22 cellular contexts compared by ENCODE assay signal in genomic region chr1:157092831-157093230, GRCh38. TPM values are rescaled to one million over a fixed set of nuclear protein-coding genes. Genes with fewer than 3 reads are reported as not detected.
DNase-seq lines count a peak whose midpoint lies in the region; ATAC-seq and TF ChIP-seq lines count a peak whose summit lies in the region.
"Had no signal": no experiment of that assay in that cellular context is flagged by ENCODE, and none has a peak within 500 bp of the region (broad histone marks: within the 10 kb centered on the region; RNA-seq: fewer than 3 reads in every experiment).

No MANE protein-coding gene starts in this region.

- H3K4me1 Mint-ChIP-seq in stimulated activated naive CD8-positive, alpha-beta T cell treated with anti-CD3 and anti-CD28 coated beads, Interleukin-15, amount 100 ng/mL, for 72 hours = peaks cover 5% of the 10 kb centered on the region
- H3K4me1 Mint-ChIP-seq in neural progenitor cell = peaks cover 17% of the 10 kb centered on the region

- H3K36me3 Mint-ChIP-seq in neural progenitor cell = no peaks in the 10 kb centered on the region
- H3K36me3 Mint-ChIP-seq: CD8-positive, alpha-beta T cell; natural killer cell had no signal

- no peak for TF ChIP-seq CTCF in neural progenitor cell (IDR thresholded peaks at IDR 0.05)

- H4K20me1 ChIP-seq in neural progenitor cell (ENCODE audit: low read depth) = no peaks in the 10 kb centered on the region

- H3K9ac ChIP-seq in neural progenitor cell = no peak overlapping the region

- H3K4me3 Mint-ChIP-seq in stimulated activated naive CD8-positive, alpha-beta T cell treated with anti-CD3 and anti-CD28 coated beads, Interleukin-15, amount 100 ng/mL, for 72 hours = no peak overlapping the region
- no peak overlapping the region for H3K4me3 Mint-ChIP-seq in neural progenitor cell
- H3K4me3 Mint-ChIP-seq: CD8-positive, alpha-beta T cell; natural killer cell had no signal

- H3K79me2 ChIP-seq in neural progenitor cell (ENCODE audit: low read depth) = no peaks in the 10 kb centered on the region

- H3K27ac ChIP-seq in neural progenitor cell = no peak overlapping the region
- H3K27ac ChIP-seq: coronary artery, left lung had no signal

- no peak overlapping the region for H3K4me3 ChIP-seq in neural progenitor cell
- H3K4me3 ChIP-seq: coronary artery, left lung had no signal

- H3K27me3 ChIP-seq in neural progenitor cell = no peaks in the 10 kb centered on the region
- H3K27me3 ChIP-seq: left lung had no signal

- H3K36me3 ChIP-seq in neural progenitor cell = no peaks in the 10 kb centered on the region
- H3K36me3 ChIP-seq: left lung had no signal

- no peaks in the 10 kb centered on the region for H3F3A ChIP-seq in neural progenitor cell (ENCODE audit: low read depth)

- peak overlapping the region; percentile 42 for H2AFZ ChIP-seq in neural progenitor cell (replicated peaks)

- peaks cover 9% of the 10 kb centered on the region for H3K27me3 Mint-ChIP-seq in stimulated activated naive CD8-positive, alpha-beta T cell treated with anti-CD3 and anti-CD28 coated beads, Interleukin-15, amount 100 ng/mL, for 72 hours
- H3K27me3 Mint-ChIP-seq in neural progenitor cell (ENCODE audit: insufficient read depth, low read depth) = peaks cover 6% of the 10 kb centered on the region

- H3K4me2 ChIP-seq in neural progenitor cell = no peak overlapping the region

- no peaks in the 10 kb centered on the region for H3K9me3 Mint-ChIP-seq in stimulated activated naive CD8-positive, alpha-beta T cell treated with anti-CD3 and anti-CD28 coated beads, Interleukin-15, amount 100 ng/mL, for 72 hours
- H3K9me3 Mint-ChIP-seq in neural progenitor cell = no peaks in the 10 kb centered on the region
- H3K9me3 Mint-ChIP-seq: CD8-positive, alpha-beta T cell; natural killer cell had no signal

- H3K9me3 ChIP-seq in neural progenitor cell (ENCODE audit: low read depth) = no peaks in the 10 kb centered on the region
- H3K9me3 ChIP-seq: left lung had no signal

- DNase-seq in stimulated activated naive CD8-positive, alpha-beta T cell treated with anti-CD3 and anti-CD28 coated beads, Interleukin-15, amount 100 ng/mL, for 72 hours = no peak
- no peak for DNase-seq in stimulated activated naive CD8-positive, alpha-beta T cell treated with anti-CD3 and anti-CD28 coated beads, Interleukin-15, Interleukin-2, amounts not matched to agents 100 U/mL and 50 U/mL, for 24 hours
- DNase-seq in fibroblast of the conjunctiva (ENCODE audit: low read depth) (peak; percentile 43), neural progenitor cell (ENCODE audit: low spot score) (no peak), putamen (ENCODE audit: low spot score) (no peak), OCI-M2 (lab: John Stamatoyannopoulos, UW; ENCODE audit: unreplicated experiment) (no peak)
- no peak for DNase-seq in activated CD4-positive, alpha-beta T cell treated with anti-CD3 and anti-CD28 coated beads, Interleukin-2, amount 50 U/mL, for 1 hour
- DNase-seq in activated CD8-positive, alpha-beta memory T cell treated with anti-CD3 and anti-CD28 coated beads for 24 hours = no peak
- DNase-seq: ACHN; activated CD4-positive, alpha-beta T cell treated with anti-CD3 and anti-CD28 coated beads, Interleukin-2, amount 50 U/mL, for 48 hours; amniotic stem cell; CD8-positive, alpha-beta T cell; EL; left lung; natural killer cell; NCI-H2081; NCI-H774; stimulated activated CD4-positive, alpha-beta T cell treated with anti-CD3 and anti-CD28 coated beads, Interleukin-4, amount 100 ng/mL, for 1 hour; trophoblast cell had no signal

- H3K27ac Mint-ChIP-seq in stimulated activated naive CD8-positive, alpha-beta T cell treated with anti-CD3 and anti-CD28 coated beads, Interleukin-15, amount 100 ng/mL, for 72 hours = peak overlapping the region; percentile 56 to 66
- H3K27ac Mint-ChIP-seq in neural progenitor cell = no peak overlapping the region
- H3K27ac Mint-ChIP-seq: CD8-positive, alpha-beta T cell; natural killer cell had no signal

- ATAC-seq in stimulated activated naive CD8-positive, alpha-beta T cell treated with anti-CD3 and anti-CD28 coated beads, Interleukin-15, amount 100 ng/mL, for 72 hours = no peak
- ATAC-seq in stimulated activated naive CD8-positive, alpha-beta T cell treated with anti-CD3 and anti-CD28 coated beads, Interleukin-15, Interleukin-2, amounts not matched to agents 100 U/mL and 50 U/mL, for 24 hours = no peak
- ATAC-seq: CD8-positive, alpha-beta T cell; left lung; natural killer cell had no signal

- H3K4me1 ChIP-seq in neural progenitor cell = no peaks in the 10 kb centered on the region
- H3K4me1 ChIP-seq: left lung had no signal

RNA-seq across cellular contexts. Expression of gene ETV3L, which starts 6.8 kb away (rescaled TPM):
- total RNA-seq in neural progenitor cell (ENCODE audit: low replicate concordance) = 0.25 TPM in 1 of 2 replicates, not detected in the other
- total RNA-seq: CD8-positive, alpha-beta T cell; H4; left lung; natural killer cell; RPMI7951 had no signal

RNA-seq across cellular contexts. Expression of gene ETV3, which starts 45.4 kb away (rescaled TPM):
- 13.7 and 19.5 TPM in 2 replicates for total RNA-seq in neural progenitor cell (ENCODE audit: low replicate concordance)

RNA-seq across cellular contexts. Expression of gene ARHGEF11, which starts 47.3 kb away (rescaled TPM):
- total RNA-seq in neural progenitor cell (ENCODE audit: low replicate concordance) = 31.9 and 33.8 TPM in 2 replicates
